ENCODE assay signal across 12 cellular contexts in genomic region chr9:122900791-122901190, GRCh38. TPM values are rescaled to one million over a fixed set of nuclear protein-coding genes. Genes with fewer than 3 reads are reported as not detected.
DNase-seq lines count a peak whose midpoint lies in the region; ATAC-seq and TF ChIP-seq lines count a peak whose summit lies in the region.
"Had no signal": no experiment of that assay in that cellular context is flagged by ENCODE, and none has a peak within 500 bp of the region (broad histone marks: within the 10 kb centered on the region; RNA-seq: fewer than 3 reads in every experiment).

No MANE protein-coding gene starts in this region.

- H4K8ac ChIP-seq in mesenchymal stem cell (ENCODE audit: low read length), result no peak overlapping the region

- no peaks in the 10 kb centered on the region for H3K9me3 ChIP-seq in Karpas-422 (ENCODE audit: low read length)
- H3K9me3 ChIP-seq in mesenchymal stem cell (ENCODE audit: control insufficient read depth, low read length), result no peaks in the 10 kb centered on the region
- H3K9me3 ChIP-seq: gastroesophageal sphincter had no signal

- no peaks in the 10 kb centered on the region for H3K27me3 Mint-ChIP-seq in brain

- peaks cover 31% of the 10 kb centered on the region for H3K36me3 ChIP-seq in Karpas-422 (ENCODE audit: insufficient read depth, low read length)
- peaks cover 3 to 17% of the 10 kb centered on the region in 2 experiments for H3K36me3 ChIP-seq in mesenchymal stem cell (ENCODE audit: control insufficient read depth in 1 of 2, insufficient read depth in 2 of 2, low read depth in 1 of 2, low read length in 2 of 2)

- H3K27me3 ChIP-seq in Karpas-422 (ENCODE audit: low read length) (no peaks in the 10 kb centered on the region), mesenchymal stem cell (ENCODE audit: control insufficient read depth in 1 of 2, insufficient read depth in 1 of 2, low read length in 2 of 2) (no peaks in the 10 kb centered on the region)
- H3K27me3 ChIP-seq: gastroesophageal sphincter had no signal

- TF ChIP-seq CTCF in brain (conservative IDR thresholded peaks at IDR 0.05), result no peak

- H3K14ac ChIP-seq in mesenchymal stem cell (ENCODE audit: low read length in 2 of 2), result no peak overlapping the region

- no peak overlapping the region for H4K91ac ChIP-seq in mesenchymal stem cell (ENCODE audit: low read length)

- no peak overlapping the region for H3K23ac ChIP-seq in mesenchymal stem cell (ENCODE audit: low read length in 2 of 2)

- H2BK15ac ChIP-seq in mesenchymal stem cell (ENCODE audit: low read depth, poor library complexity, severe bottlenecking), result no peak overlapping the region

- H3K4me1 ChIP-seq in Karpas-422 (ENCODE audit: low read length), result peaks cover 66% of the 10 kb centered on the region
- H3K4me1 ChIP-seq in mesenchymal stem cell (ENCODE audit: control insufficient read depth, insufficient read depth, low read depth, low read length), result peaks cover 5% of the 10 kb centered on the region

- peak overlapping the region in 4 of 5 experiments; percentile 60 to 76 (median 70) for H3K4me3 Mint-ChIP-seq in brain

- H3K9me2 ChIP-seq in Karpas-422 (replicated peaks; ENCODE audit: insufficient read depth, low read length), result no peaks in the 10 kb centered on the region

- peak overlapping the region; percentile 98 for H3K27ac ChIP-seq in Karpas-422 (ENCODE audit: low read length)
- H3K27ac ChIP-seq in mesenchymal stem cell (ENCODE audit: low read length, poor library complexity, severe bottlenecking), result no peak overlapping the region
- no peak overlapping the region for H3K27ac ChIP-seq in substantia nigra (ENCODE audit: low read depth, low read length, poor library complexity, severe bottlenecking)

- no peaks in the 10 kb centered on the region for H3K9me3 Mint-ChIP-seq in brain

- H2AFZ ChIP-seq in Karpas-422 (ENCODE audit: low read length) (no peak overlapping the region), mesenchymal stem cell (ENCODE audit: low read depth, low read length) (no peak overlapping the region)

- peak overlapping the region in 2 of 5 experiments; percentile 22 to 75 for H3K27ac Mint-ChIP-seq in brain

- H2AK5ac ChIP-seq in mesenchymal stem cell (ENCODE audit: low read length, severe bottlenecking), result no peak overlapping the region

- no peak overlapping the region for H2BK12ac ChIP-seq in mesenchymal stem cell (ENCODE audit: low read length in 2 of 2)

- no peak for ATAC-seq in GM19328 (IDR thresholded peaks at IDR 0.05; ENCODE audit: unreplicated experiment)
- ATAC-seq in GM18519 (IDR thresholded peaks at IDR 0.05; ENCODE audit: low FRiP score, unreplicated experiment), result no peak
- ATAC-seq: gastroesophageal sphincter had no signal

- peaks cover 64% of the 10 kb centered on the region for H3K4me1 Mint-ChIP-seq in brain

- 94% methylated on average over 1 of the region's 2 CpGs for WGBS in mesenchymal stem cell

- no peak overlapping the region for H3K4ac ChIP-seq in mesenchymal stem cell (ENCODE audit: low read depth in 1 of 2, low read length in 2 of 2)

- H4K20me1 ChIP-seq in Karpas-422 (ENCODE audit: insufficient read depth, low read depth, low read length), result no peaks in the 10 kb centered on the region

- DNase-seq in EH (ENCODE audit: low read depth), result peak; percentile 38
- DNase-seq in Karpas-422, result peak; percentile 74
- DNase-seq in mesenchymal stem cell, result peak; percentile 34
- DNase-seq in substantia nigra (lab: John Stamatoyannopoulos, UW), result no peak
- DNase-seq in stimulated activated CD4-positive, alpha-beta T cell treated with anti-CD3 and anti-CD28 coated beads, Interleukin-4, amount 100 ng/mL, for 4 hours, result no peak
- DNase-seq: activated CD4-positive, alpha-beta T cell treated with anti-CD3 and anti-CD28 coated beads for 48 hours; NCI-H2081; retina had no signal

- H3K18ac ChIP-seq in mesenchymal stem cell (ENCODE audit: low read depth in 1 of 2, low read length in 2 of 2), result no peak overlapping the region

- H2BK120ac ChIP-seq in mesenchymal stem cell (ENCODE audit: low read depth, low read length), result no peak overlapping the region

- H3K79me1 ChIP-seq in mesenchymal stem cell (replicated peaks; ENCODE audit: low read length, poor library complexity, severe bottlenecking), result no peaks in the 10 kb centered on the region

- peak overlapping the region; percentile 100 for H3K4me2 ChIP-seq in Karpas-422 (ENCODE audit: low read depth, low read length, poor library complexity, severe bottlenecking)
- no peak overlapping the region for H3K4me2 ChIP-seq in mesenchymal stem cell (ENCODE audit: low read length, poor library complexity, severe bottlenecking)

- no peak overlapping the region for H2BK5ac ChIP-seq in mesenchymal stem cell (ENCODE audit: low read depth, low read length, poor library complexity, severe bottlenecking)

- peaks cover 91% of the 10 kb centered on the region for H3K79me2 ChIP-seq in Karpas-422 (ENCODE audit: low read length)

- H3K36me3 Mint-ChIP-seq in brain, result peaks cover 7% of the 10 kb centered on the region

- H3K4me3 ChIP-seq in Karpas-422 (ENCODE audit: low read length) (peak overlapping the region; percentile 59), mesenchymal stem cell (ENCODE audit: insufficient read depth in 1 of 2, low read depth in 1 of 2, low read length in 2 of 2) (peak overlapping the region in 1 of 2 experiments; percentile 55)

- peak overlapping the region; percentile 58 for H3K9ac ChIP-seq in Karpas-422 (ENCODE audit: low read length)
- H3K9ac ChIP-seq in mesenchymal stem cell (ENCODE audit: low read length), result peak overlapping the region; percentile 78

RNA-seq across cellular contexts. Expression of gene RC3H2, which starts 4.4 kb away (rescaled TPM):
- total RNA-seq in Karpas-422 (2014; rRNA removed; shearing (Covaris generic); ENCODE audit: low replicate concordance), result 58.5 and 93.8 TPM in 2 replicates
- polyA plus RNA-seq in brain (ENCODE audit: insufficient read depth, low read depth, low replicate concordance), result 12.4 TPM
- 37.5 TPM for polyA plus RNA-seq in mesenchymal stem cell (2013, experiment 1 of 2)
- polyA plus RNA-seq in mesenchymal stem cell (2013, experiment 2 of 2), result 37.0 TPM

RNA-seq across cellular contexts. Expression of gene ZBTB6, which starts 12.3 kb away (rescaled TPM):
- 10.8 and 26.5 TPM in 2 replicates for total RNA-seq in Karpas-422 (2014; rRNA removed; shearing (Covaris generic); ENCODE audit: low replicate concordance)
- polyA plus RNA-seq in brain (ENCODE audit: insufficient read depth, low read depth, low replicate concordance), result 6.2 TPM
- polyA plus RNA-seq in mesenchymal stem cell (2013, experiment 1 of 2), result 4.8 TPM
- 5.3 TPM for polyA plus RNA-seq in mesenchymal stem cell (2013, experiment 2 of 2)

RNA-seq across cellular contexts. Expression of gene ZBTB26, which starts 30.5 kb away (rescaled TPM):
- 7.6 and 21.8 TPM in 2 replicates for total RNA-seq in Karpas-422 (2014; rRNA removed; shearing (Covaris generic); ENCODE audit: low replicate concordance)
- polyA plus RNA-seq in brain (ENCODE audit: insufficient read depth, low read depth, low replicate concordance), result 3.3 TPM
- polyA plus RNA-seq in mesenchymal stem cell (2013, experiment 1 of 2), result 2.3 TPM
- 2.3 TPM for polyA plus RNA-seq in mesenchymal stem cell (2013, experiment 2 of 2)

RNA-seq across cellular contexts. Expression of gene RABGAP1, which starts 40.0 kb away (rescaled TPM):
- 46.0 and 85.1 TPM in 2 replicates for total RNA-seq in Karpas-422 (2014; rRNA removed; shearing (Covaris generic); ENCODE audit: low replicate concordance)
- 34.8 TPM for polyA plus RNA-seq in brain (ENCODE audit: insufficient read depth, low read depth, low replicate concordance)
- 24.0 TPM for polyA plus RNA-seq in mesenchymal stem cell (2013, experiment 1 of 2)
- 23.7 TPM for polyA plus RNA-seq in mesenchymal stem cell (2013, experiment 2 of 2)

Comparison
In these comparisons a context has a peak if more than half of its experiments do, and no peak if none do; other contexts are left out.
1. DNase-seq: peak in EH (single experiment), Karpas-422 (single experiment) and mesenchymal stem cell (single experiment); none in substantia nigra (0 of 49) and stimulated activated CD4-positive, alpha-beta T cell treated with anti-CD3 and anti-CD28 coated beads, Interleukin-4, amount 100 ng/mL, for 4 hours (0 of 2).